In genomic region chr3:17518189-17519059, GRCh38 we compare ENCODE assay signal across 20 cellular contexts.
A peak's percentile ranks its signal among the peaks of the same experiment; 100 is the strongest.
DNase-seq lines count a peak whose midpoint lies in the region; ATAC-seq lines count a peak whose summit lies in the region.
"Had no signal": no experiment of that assay in that cellular context is flagged by ENCODE, and none has a peak within 500 bp of the region (broad histone marks: within the 10 kb centered on the region; RNA-seq: fewer than 3 reads in every experiment).

No MANE protein-coding gene starts in this region.

- DNase-seq in DMS79 (lab: John Stamatoyannopoulos, UW) (peak; percentile 2), NCI-H1105 (lab: John Stamatoyannopoulos, UW) (peak; percentile 22), globus pallidus (ENCODE audit: low spot score) (peak; percentile 33), medulla oblongata (ENCODE audit: extremely low spot score) (peak; percentile 47)
- DNase-seq in activated CD4-positive, alpha-beta T cell treated with anti-CD3 and anti-CD28 coated beads for 48 hours, result no peak
- DNase-seq: activated CD4-positive, alpha-beta memory T cell treated with anti-CD3 and anti-CD28 coated beads for 36 hours; activated naive CD4-positive, alpha-beta T cell treated with anti-CD3 and anti-CD28 coated beads, Interleukin-2, amount 50 U/mL, for 16 hours; activated T-cell treated with anti-CD3 and anti-CD28 coated beads, Interleukin-2, amount 50 U/mL, for 4 hours; CD4-positive, alpha-beta memory T cell; HCEC 1CT; KG1; naive thymus-derived CD4-positive, alpha-beta T cell; NCI-H226; stimulated activated CD4-positive, alpha-beta T cell treated with anti-CD3 and anti-CD28 coated beads, Interleukin-2, amount 100 ng/mL, for 48 hours; stomach; T-helper 1 cell; WERI-Rb-1 had no signal

- no peak for ATAC-seq in HG02981 (IDR thresholded peaks at IDR 0.05; ENCODE audit: unreplicated experiment)
- no peak for ATAC-seq in GM21723 (IDR thresholded peaks at IDR 0.05; ENCODE audit: unreplicated experiment)
- no peak for ATAC-seq in GM21526 (IDR thresholded peaks at IDR 0.05; ENCODE audit: low FRiP score, unreplicated experiment)
- ATAC-seq: activated T-cell treated with anti-CD3 and anti-CD28 coated beads, Interleukin-2, amount 50 U/mL, for 4 hours; naive thymus-derived CD4-positive, alpha-beta T cell had no signal
